ENCODE assay signal across 20 cellular contexts in genomic region chr2:215521031-215521430, GRCh38.
"Had no signal": no experiment of that assay in that cellular context is flagged by ENCODE, and none has a peak within 500 bp of the region (broad histone marks: within the 10 kb centered on the region; RNA-seq: fewer than 3 reads in every experiment).

No MANE protein-coding gene starts in this region.

- H3K9me3 Mint-ChIP-seq: activated naive CD8-positive, alpha-beta T cell treated with anti-CD3 and anti-CD28 coated beads for 36 hours; activated T-helper 1 cell treated with anti-CD3 and anti-CD28 coated beads, Interleukin-12 subunit alpha, Interleukin-12 subunit beta, Interleukin-2, Interleukin-4 antibody, amounts not matched to agents 30 ng/mL and 10 ng/mL and 1 ng/mL, durations not matched to agents 14 hours and 24 hours and 36 hours; naive thymus-derived CD8-positive, alpha-beta T cell; T-helper 2 cell treated with Interferon-gamma antibody and Interleukin-4, amounts not matched to agents 5 μg/mL and 100 μg/mL, for 36 hours had no signal

- DNase-seq: activated CD4-positive, alpha-beta T cell treated with anti-CD3 and anti-CD28 coated beads, Interleukin-2, amount 50 U/mL, for 1 hour; activated naive CD8-positive, alpha-beta T cell treated with anti-CD3 and anti-CD28 coated beads for 36 hours; amygdala; body of pancreas; central memory CD4-positive, alpha-beta T cell; colonic mucosa; esophagus squamous epithelium; gastrocnemius medialis; heart left ventricle; left colon; naive thymus-derived CD8-positive, alpha-beta T cell; stimulated activated CD4-positive, alpha-beta T cell treated with anti-CD3 and anti-CD28 coated beads, Interleukin-1b, Interleukin-23, amount 100 ng/mL, for 48 hours; stomach had no signal

- ATAC-seq: activated CD4-positive, CD25-positive, alpha-beta regulatory T cell treated with anti-CD3 and anti-CD28 coated beads, Interleukin-2, amount 50 U/mL, for 24 hours; body of pancreas; gastrocnemius medialis; naive thymus-derived CD8-positive, alpha-beta T cell had no signal

- H3K27ac Mint-ChIP-seq: activated naive CD8-positive, alpha-beta T cell treated with anti-CD3 and anti-CD28 coated beads for 36 hours; activated T-helper 1 cell treated with anti-CD3 and anti-CD28 coated beads, Interleukin-12 subunit alpha, Interleukin-12 subunit beta, Interleukin-2, Interleukin-4 antibody, amounts not matched to agents 30 ng/mL and 10 ng/mL and 1 ng/mL, durations not matched to agents 14 hours and 24 hours and 36 hours; naive thymus-derived CD8-positive, alpha-beta T cell; progenitor cell of endocrine pancreas; T-helper 2 cell treated with Interferon-gamma antibody and Interleukin-4, amounts not matched to agents 5 μg/mL and 100 μg/mL, for 36 hours had no signal

- H3K4me1 ChIP-seq: body of pancreas, colonic mucosa, esophagus squamous epithelium, gastrocnemius medialis, right atrium auricular region, stomach had no signal

- H3K4me3 ChIP-seq: body of pancreas, colonic mucosa, esophagus squamous epithelium, gastrocnemius medialis, heart left ventricle, right atrium auricular region, stomach, thoracic aorta had no signal

- H3K36me3 Mint-ChIP-seq: activated naive CD8-positive, alpha-beta T cell treated with anti-CD3 and anti-CD28 coated beads for 36 hours; naive thymus-derived CD8-positive, alpha-beta T cell had no signal

- H3K4me3 Mint-ChIP-seq: activated naive CD8-positive, alpha-beta T cell treated with anti-CD3 and anti-CD28 coated beads for 36 hours; activated T-helper 1 cell treated with anti-CD3 and anti-CD28 coated beads, Interleukin-12 subunit alpha, Interleukin-12 subunit beta, Interleukin-2, Interleukin-4 antibody, amounts not matched to agents 30 ng/mL and 10 ng/mL and 1 ng/mL, durations not matched to agents 14 hours and 24 hours and 36 hours; naive thymus-derived CD8-positive, alpha-beta T cell; T-helper 2 cell treated with Interferon-gamma antibody and Interleukin-4, amounts not matched to agents 5 μg/mL and 100 μg/mL, for 36 hours had no signal

- H3K27me3 Mint-ChIP-seq: activated naive CD8-positive, alpha-beta T cell treated with anti-CD3 and anti-CD28 coated beads for 36 hours; progenitor cell of endocrine pancreas had no signal

- H3K27ac ChIP-seq: body of pancreas, colonic mucosa, gastrocnemius medialis, neutrophil, right atrium auricular region, stomach, thoracic aorta had no signal

- H3K27me3 ChIP-seq: body of pancreas, colonic mucosa, esophagus squamous epithelium, gastrocnemius medialis, heart left ventricle, neutrophil, right atrium auricular region, stomach had no signal

- H3K4me1 Mint-ChIP-seq: activated naive CD8-positive, alpha-beta T cell treated with anti-CD3 and anti-CD28 coated beads for 36 hours; naive thymus-derived CD8-positive, alpha-beta T cell had no signal

- H3K9me3 ChIP-seq: body of pancreas, colonic mucosa, esophagus squamous epithelium, gastrocnemius medialis, heart left ventricle, neutrophil, right atrium auricular region, stomach, thoracic aorta had no signal

- H3K36me3 ChIP-seq: colonic mucosa, esophagus squamous epithelium, gastrocnemius medialis, heart left ventricle, neutrophil, right atrium auricular region, stomach, thoracic aorta had no signal
